8 cellular contexts compared by ENCODE assay signal in genomic region chrX:17242470-17242869, GRCh38.
DNase-seq lines count a peak whose midpoint lies in the region; ATAC-seq, FAIRE-seq and TF ChIP-seq lines count a peak whose summit lies in the region.

No MANE protein-coding gene starts in this region.

- 0 out of 2 replicates have a peak, but pooled peaks cover 2% of the 10 kb centered on the region for H3K4me1 Mint-ChIP-seq in WTC11

- no peak overlapping the region for H3K4me3 Mint-ChIP-seq in WTC11

- no peaks in the 10 kb centered on the region for H3K36me3 Mint-ChIP-seq in WTC11

- peaks cover 5% of the 10 kb centered on the region; the same call in 1 of the 2 replicates for H3K9me3 Mint-ChIP-seq in WTC11

- WGBS in pancreas, 2 donors: 5 to 6% methylated on average over 5 of the region's 5 CpGs

- H3K36me3 ChIP-seq in pancreas: no peaks in the 10 kb centered on the region

- no peak overlapping the region for H3K27ac ChIP-seq in pancreas

- H3K4me3 ChIP-seq in fibroblast of the aortic adventitia (ENCODE audit: low read depth, low read length) (no peak overlapping the region), pancreas (no peak overlapping the region)

- FAIRE-seq in pancreas (lab: Jason Lieb, UNC): peak; percentile 97

- ATAC-seq in GM19395 (IDR thresholded peaks at IDR 0.05; ENCODE audit: unreplicated experiment): peak; percentile 75
- peak; percentile 41; the same call in 1 of the 2 replicates for ATAC-seq in WTC11
- ATAC-seq in pancreas: peak; percentile 53 to 80 (median 74)
- no peak for ATAC-seq in GM18502 (IDR thresholded peaks at IDR 0.05; ENCODE audit: poor library complexity, unreplicated experiment)
- ATAC-seq in HG03135 (IDR thresholded peaks at IDR 0.05; ENCODE audit: unreplicated experiment): no peak

- no peak overlapping the region for H3K27ac Mint-ChIP-seq in WTC11

- no peaks in the 10 kb centered on the region; the same call in 1 of the 2 replicates for H3K27me3 Mint-ChIP-seq in WTC11 (ENCODE audit: low read depth)

- intact Hi-C loops in pancreas (cut with DNase I): loop anchor here in 1 of 3 donors (10.0 kb wide), 1 partner anchor 442 kb away; no protein-coding TSS in a partner anchor

- DNase-seq in CD1c-positive myeloid dendritic cell (ENCODE audit: extremely low spot score) (peak; percentile 43), NCI-H1930 (lab: John Stamatoyannopoulos, UW) (peak; percentile 39 to 41), WTC11 (ENCODE audit: low spot score) (peak; percentile 35), fibroblast of the aortic adventitia (ENCODE audit: low read depth) (peak; percentile 72), pancreas (peak in 3 of 6 donors; percentile 2 to 46 (median 14))

- no peaks in the 10 kb centered on the region for H3K4me1 ChIP-seq in pancreas

- no peaks in the 10 kb centered on the region for H3K27me3 ChIP-seq in pancreas

- no peaks in the 10 kb centered on the region for H3K9me3 ChIP-seq in pancreas

- CTCF ChIA-PET in WTC11 (lab: Charles Lee): interaction anchor here (0.6 to 1.2 kb wide), 16 partner anchors 11 to 424 kb away, joined by 3 to 9 read pairs (median 4); no protein-coding TSS in a partner anchor

- POLR2A ChIA-PET in WTC11 (lab: Charles Lee): no interaction called here

- TF ChIP-seq CTCF in WTC11 (IDR thresholded peaks at IDR 0.05): peak; percentile 53
- TF ChIP-seq CTCF in fibroblast of the aortic adventitia (IDR thresholded peaks at IDR 0.05; ENCODE audit: insufficient read depth, low read length): peak; percentile 74
- TF ChIP-seq CTCF in pancreas (IDR thresholded peaks at IDR 0.05): peak; percentile 65 to 82 (median 79)

TF ChIP-seq in WTC11, 78 proteins besides CTCF, POLR2A, EP300 and RAD21:
- no peak for TF ChIP-seq GRHL2 (CRISPR knock-in tag; IDR thresholded peaks at IDR 0.05; ENCODE audit: insufficient replicate concordance, severe bottlenecking)
- TF ChIP-seq ZNF317 (CRISPR knock-in tag; IDR thresholded peaks at IDR 0.05; ENCODE audit: borderline replicate concordance, low read depth): no peak
- no peak for TF ChIP-seq KAT7 (CRISPR knock-in tag; IDR thresholded peaks at IDR 0.05; ENCODE audit: borderline replicate concordance)
- no peak for TF ChIP-seq EMX1 (CRISPR knock-in tag; IDR thresholded peaks at IDR 0.05)
- no peak for TF ChIP-seq ZNF416 (CRISPR knock-in tag; IDR thresholded peaks at IDR 0.05)
- no peak for TF ChIP-seq ELF4 (CRISPR knock-in tag; IDR thresholded peaks at IDR 0.05; ENCODE audit: low read depth)
- no peak for TF ChIP-seq TEAD4 (CRISPR knock-in tag; IDR thresholded peaks at IDR 0.05)
- no peak for TF ChIP-seq TCF7 (CRISPR knock-in tag; IDR thresholded peaks at IDR 0.05; ENCODE audit: low read depth)
- TF ChIP-seq NFE2L1 (CRISPR knock-in tag; IDR thresholded peaks at IDR 0.05): no peak

Comparison
In these comparisons a context has a peak if more than half of its experiments do, and no peak if none do; other contexts are left out.
1. ATAC-seq: peak in GM19395 (single experiment), WTC11 (single experiment) and pancreas (4 of 4); none in GM18502 (single experiment) and HG03135 (single experiment).
2. Peak in every context shown above with its lines, with median percentiles within 50 percentile points of each other: CTCF ChIP-seq.